ENCODE assay signal across 16 cellular contexts in the genomic region with DNA sequence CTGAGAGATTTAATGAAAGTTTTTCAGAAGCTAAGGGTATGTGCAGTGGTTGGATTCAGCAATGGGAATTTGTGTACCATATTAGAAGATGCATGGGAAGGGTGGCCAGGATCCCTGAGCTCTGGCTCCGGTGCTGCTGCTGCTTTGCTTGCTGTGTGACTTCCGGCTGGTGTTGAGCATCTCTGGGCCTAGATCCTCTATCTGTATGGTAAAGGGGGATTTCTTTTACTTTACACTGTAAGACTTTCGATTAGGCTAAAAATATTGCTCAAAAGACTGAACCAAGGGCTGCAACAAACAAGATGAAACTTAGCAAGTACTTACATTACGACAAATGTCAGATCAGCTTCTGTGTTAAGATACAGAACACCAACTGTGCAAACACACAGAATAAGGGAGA. TPM values are rescaled to one million over a fixed set of nuclear protein-coding genes. Genes with fewer than 3 reads are reported as not detected.
DNase-seq lines count a peak whose midpoint lies in the region; ATAC-seq and TF ChIP-seq lines count a peak whose summit lies in the region.
"Had no signal": no experiment of that assay in that cellular context is flagged by ENCODE, and none has a peak within 500 bp of the region (broad histone marks: within the 10 kb centered on the region; RNA-seq: fewer than 3 reads in every experiment).

No MANE protein-coding gene starts in this region.

- peak overlapping the region; percentile 59 for H3K27ac ChIP-seq in DOHH2 (ENCODE audit: low read depth, low read length)
- H3K27ac ChIP-seq: PC-9 had no signal

- no peaks in the 10 kb centered on the region for H3K79me2 ChIP-seq in DOHH2 (ENCODE audit: control insufficient read depth, low read length)

- H4K20me1 ChIP-seq in DOHH2 (ENCODE audit: control insufficient read depth, insufficient read depth, low read depth, low read length), result no peaks in the 10 kb centered on the region

- H3K27ac Mint-ChIP-seq in activated B cell treated with CpG ODN at 0.5 μM for 24 hours, result peak overlapping the region; percentile 70
- H3K27ac Mint-ChIP-seq in stimulated activated effector memory CD8-positive, alpha-beta T cell treated with anti-CD3 and anti-CD28 coated beads, Interleukin-12 subunit alpha, Interleukin-12 subunit beta, amount 100 ng/mL, for 72 hours, result peak overlapping the region; percentile 32

- H3K9me2 ChIP-seq in DOHH2 (replicated peaks; ENCODE audit: control insufficient read depth, low read length), result no peaks in the 10 kb centered on the region

- H3K4me1 ChIP-seq in DOHH2 (ENCODE audit: control insufficient read depth, low read length), result peaks cover 25% of the 10 kb centered on the region
- H3K4me1 ChIP-seq: HAP-1 had no signal

- peaks cover 81% of the 10 kb centered on the region for H3K36me3 ChIP-seq in DOHH2 (ENCODE audit: control insufficient read depth, low read length)

- TF ChIP-seq CTCF in DOHH2 (IDR thresholded peaks at IDR 0.05; ENCODE audit: low read depth, low read length, poor library complexity, severe bottlenecking) (no peak), activated B cell treated with CpG ODN at 0.5 μM for 24 hours (IDR thresholded peaks at IDR 0.05) (no peak)

- intact Hi-C loops in activated B cell treated with CpG ODN at 0.5 μM for 24 hours (cut with micrococcal nuclease), result no loop called here

- H3F3A ChIP-seq in DOHH2 (ENCODE audit: control insufficient read depth, insufficient read depth), result 0 out of 2 replicates have a peak, but pooled peaks cover 2% of the 10 kb centered on the region

- H3K4me2 ChIP-seq in DOHH2 (ENCODE audit: low read length), result peak overlapping the region; percentile 69
- H3K4me2 ChIP-seq: PC-9 had no signal

- POLR2A ChIA-PET in activated B cell treated with CpG ODN at 0.5 μM for 24 hours (lab: Charles Lee), result no interaction called here

- H3K9me3 ChIP-seq in DOHH2 (ENCODE audit: control insufficient read depth, insufficient read depth, low read length), result no peaks in the 10 kb centered on the region
- H3K9me3 ChIP-seq: HAP-1 had no signal

- H3K4me1 Mint-ChIP-seq in activated B cell treated with CpG ODN at 0.5 μM for 24 hours, result peaks cover 25% of the 10 kb centered on the region
- H3K4me1 Mint-ChIP-seq in stimulated activated effector memory CD8-positive, alpha-beta T cell treated with anti-CD3 and anti-CD28 coated beads, Interleukin-12 subunit alpha, Interleukin-12 subunit beta, amount 100 ng/mL, for 72 hours, result no peaks in the 10 kb centered on the region
- H3K4me1 Mint-ChIP-seq: CD14-positive monocyte had no signal

- peak overlapping the region; percentile 39 for H3K4me3 Mint-ChIP-seq in activated B cell treated with CpG ODN at 0.5 μM for 24 hours
- no peak overlapping the region for H3K4me3 Mint-ChIP-seq in stimulated activated effector memory CD8-positive, alpha-beta T cell treated with anti-CD3 and anti-CD28 coated beads, Interleukin-12 subunit alpha, Interleukin-12 subunit beta, amount 100 ng/mL, for 72 hours
- H3K4me3 Mint-ChIP-seq: CD14-positive monocyte had no signal

- H3K36me3 Mint-ChIP-seq in activated B cell treated with CpG ODN at 0.5 μM for 24 hours (ENCODE audit: low read depth), result peaks cover 85% of the 10 kb centered on the region
- H3K36me3 Mint-ChIP-seq in stimulated activated effector memory CD8-positive, alpha-beta T cell treated with anti-CD3 and anti-CD28 coated beads, Interleukin-12 subunit alpha, Interleukin-12 subunit beta, amount 100 ng/mL, for 72 hours, result peaks cover 10% of the 10 kb centered on the region

- H3K27me3 Mint-ChIP-seq in activated B cell treated with CpG ODN at 0.5 μM for 24 hours, result no peaks in the 10 kb centered on the region

- DNase-seq in activated B cell treated with CpG ODN at 0.5 μM for 24 hours (no peak), HuH-7 (ENCODE audit: low spot score) (no peak), globus pallidus (ENCODE audit: low spot score) (no peak)
- DNase-seq in stimulated activated effector memory CD8-positive, alpha-beta T cell treated with anti-CD3 and anti-CD28 coated beads, Interleukin-12 subunit alpha, Interleukin-12 subunit beta, amount 100 ng/mL, for 72 hours (ENCODE audit: low spot score in 2 of 2), result no peak
- DNase-seq: DMS79, NCI-H1417 treated with DMSO at 0.1 percent for 48 hours, NCI-H187 treated with DMSO at 0.1 percent for 48 hours, NCI-H2227 treated with DMSO at 0.1 percent for 48 hours, NCI-H526, PC-9 had no signal

- H3K27me3 ChIP-seq in DOHH2 (ENCODE audit: control insufficient read depth, low read length), result no peaks in the 10 kb centered on the region

- ATAC-seq in GM21447 (IDR thresholded peaks at IDR 0.05; ENCODE audit: unreplicated experiment) (peak; percentile 30), activated B cell treated with CpG ODN at 0.5 μM for 24 hours (ENCODE audit: low read depth) (no peak), HG02678 (IDR thresholded peaks at IDR 0.05; ENCODE audit: unreplicated experiment) (no peak)
- ATAC-seq in stimulated activated effector memory CD8-positive, alpha-beta T cell treated with anti-CD3 and anti-CD28 coated beads, Interleukin-12 subunit alpha, Interleukin-12 subunit beta, amount 100 ng/mL, for 72 hours, result no peak
- ATAC-seq: K562 had no signal

- CTCF ChIA-PET in activated B cell treated with CpG ODN at 0.5 μM for 24 hours (lab: Charles Lee), result interaction anchor here (1.1 to 1.7 kb wide), 3 partner anchors 19 to 231 kb away, joined by 3 to 5 read pairs (median 4); no protein-coding TSS in a partner anchor

- peak overlapping the region; percentile 45 for H3K4me3 ChIP-seq in DOHH2 (ENCODE audit: low read length)
- H3K4me3 ChIP-seq: HAP-1, K562, PC-9 had no signal

- no peaks in the 10 kb centered on the region for H3K9me3 Mint-ChIP-seq in activated B cell treated with CpG ODN at 0.5 μM for 24 hours
- no peaks in the 10 kb centered on the region for H3K9me3 Mint-ChIP-seq in stimulated activated effector memory CD8-positive, alpha-beta T cell treated with anti-CD3 and anti-CD28 coated beads, Interleukin-12 subunit alpha, Interleukin-12 subunit beta, amount 100 ng/mL, for 72 hours
- H3K9me3 Mint-ChIP-seq: CD14-positive monocyte had no signal

RNA-seq across cellular contexts. Expression of a gene that starts 39.1 kb away (rescaled TPM):
- 40.0 and 50.5 TPM in 2 replicates for total RNA-seq in activated B cell treated with CpG ODN at 0.5 μM for 24 hours

RNA-seq across cellular contexts. Expression of a gene that starts 39.3 kb away (rescaled TPM):
- 129 and 138 TPM in 2 replicates for total RNA-seq in activated B cell treated with CpG ODN at 0.5 μM for 24 hours
